In genomic region chr22:36544107-36544620, GRCh38 we compare ENCODE assay signal across 19 cellular contexts. TPM values are rescaled to one million over a fixed set of nuclear protein-coding genes. Genes with fewer than 3 reads are reported as not detected.
DNase-seq lines count a peak whose midpoint lies in the region; ATAC-seq, FAIRE-seq and TF ChIP-seq lines count a peak whose summit lies in the region.
"Had no signal": no experiment of that assay in that cellular context is flagged by ENCODE, and none has a peak within 500 bp of the region (broad histone marks: within the 10 kb centered on the region; RNA-seq: fewer than 3 reads in every experiment).

No MANE protein-coding gene starts in this region.

- TF ChIP-seq POLR2A in uterus (IDR thresholded peaks at IDR 0.05) = no peak

- intact Hi-C loops in uterus (cut with DNase I; ENCODE audit: low total_unique reads) = no loop called here

- H3K27ac ChIP-seq in brain microvascular endothelial cell (peak overlapping the region; percentile 15), uterus (no peak overlapping the region)
- H3K27ac ChIP-seq: gastrocnemius medialis, SJSA1 had no signal

- in situ Hi-C loops in brain microvascular endothelial cell (cut with HindIII; ENCODE audit: low pct_ligation_motif_present, low sequenced_read_pairs) = no loop called here

- H3K4me3 ChIP-seq in brain microvascular endothelial cell (ENCODE audit: low read depth, low read length) (no peak overlapping the region), uterus (no peak overlapping the region)
- H3K4me3 ChIP-seq: gastrocnemius medialis, MG63, mucosa of descending colon, SJSA1 had no signal

- H3K4me1 ChIP-seq in uterus = no peaks in the 10 kb centered on the region
- H3K4me1 ChIP-seq: gastrocnemius medialis had no signal

- H3K36me3 ChIP-seq in brain microvascular endothelial cell (replicated peaks) (no peaks in the 10 kb centered on the region), uterus (no peaks in the 10 kb centered on the region)
- H3K36me3 ChIP-seq: gastrocnemius medialis, MG63, SJSA1 had no signal

- TF ChIP-seq CTCF in brain microvascular endothelial cell (IDR thresholded peaks at IDR 0.05; ENCODE audit: low read depth, low read length, missing control alignments) (no peak), D721Med (IDR thresholded peaks at IDR 0.05; ENCODE audit: insufficient read depth, missing control alignments) (no peak), uterus (IDR thresholded peaks at IDR 0.05) (no peak)

- no peaks in the 10 kb centered on the region for H3K27me3 ChIP-seq in brain microvascular endothelial cell (replicated peaks)
- H3K27me3 ChIP-seq in uterus = no peaks in the 10 kb centered on the region
- H3K27me3 ChIP-seq: MG63, SJSA1 had no signal

- no peak for ATAC-seq in HG03159 (IDR thresholded peaks at IDR 0.05; ENCODE audit: unreplicated experiment)
- ATAC-seq: gastrocnemius medialis, HepG2, left lobe of liver, mucosa of descending colon, T-helper 17 cell had no signal

- no peak for FAIRE-seq in D721Med (lab: Jason Lieb, UNC)
- FAIRE-seq: HepG2 had no signal

- no peaks in the 10 kb centered on the region for H3K9me3 ChIP-seq in uterus
- H3K9me3 ChIP-seq: gastrocnemius medialis, MG63, mucosa of descending colon, SJSA1 had no signal

- peak; percentile 66 for DNase-seq in EH (ENCODE audit: low read depth)
- peak; percentile 74 for DNase-seq in NCI-H226
- peak; percentile 64 for DNase-seq in brain microvascular endothelial cell
- peak; percentile 23 for DNase-seq in kidney tubule cell (ENCODE audit: low spot score)
- DNase-seq in NCI-H1436 (lab: John Stamatoyannopoulos, UW) = no peak
- DNase-seq in D721Med (ENCODE audit: insufficient read length, low spot score) = no peak
- DNase-seq in uterus = no peak
- DNase-seq: activated CD4-positive, CD25-positive, alpha-beta regulatory T cell; activated naive CD8-positive, alpha-beta T cell treated with anti-CD3 and anti-CD28 coated beads, Interleukin-2, amount 10 ng/mL, durations not matched to agents 7 days and 5 days; gastrocnemius medialis; MG63; mucosa of descending colon; NCI-H1694; NCI-H748 treated with DMSO at 0.1 percent for 48 hours; T-helper 17 cell had no signal

RNA-seq across cellular contexts. Expression of gene EIF3D, which starts 15.2 kb away (rescaled TPM):
- 100 to 1,000 TPM; 177 to 350 (median 297) TPM for total RNA-seq in uterus

RNA-seq across cellular contexts. Expression of gene FOXRED2, which starts 37.3 kb away (rescaled TPM):
- total RNA-seq in uterus = 10 to 100 TPM in 2 of 4 donors, 1 to 10 TPM in 1, under 1 TPM in 1; 0.29 to 24.7 (median 9.5) TPM

Comparison
In these comparisons a context has a peak if more than half of its experiments do, and no peak if none do; other contexts are left out.
1. DNase-seq: peak in EH (single experiment), NCI-H226 (single experiment), brain microvascular endothelial cell (single experiment) and kidney tubule cell (single experiment); none in NCI-H1436 (single experiment), D721Med (single experiment) and uterus (0 of 2).